In genomic region chr19:53868892-53869804, GRCh38 we compare ENCODE assay signal across 8 cellular contexts. TPM values are rescaled to one million over a fixed set of nuclear protein-coding genes. Genes with fewer than 3 reads are reported as not detected.
DNase-seq lines count a peak whose midpoint lies in the region; ATAC-seq, FAIRE-seq and TF ChIP-seq lines count a peak whose summit lies in the region.

No MANE protein-coding gene starts in this region.

- TF ChIP-seq CTCF in AG04449 (IDR thresholded peaks at IDR 0.05; ENCODE audit: insufficient read depth, low read length, missing control alignments): no peak

- peak; percentile 72 for FAIRE-seq in urothelium cell line (lab: Jason Lieb, UNC)

- peak overlapping the region; percentile 99 for H3K4me3 ChIP-seq in AG04449 (ENCODE audit: low read depth, low read length)

- ATAC-seq in GM18907 (IDR thresholded peaks at IDR 0.05; ENCODE audit: unreplicated experiment) (peak; percentile 41), left ventricle myocardium superior (peak; percentile 69)

- DNase-seq in AG04449 (ENCODE audit: low read depth, low spot score) (peak; percentile 44), HUDEP-2 (lab: John Stamatoyannopoulos, UW; ENCODE audit: unreplicated experiment in 76 of 76) (peak in 75 of 76 experiments; percentile 57 to 98 (median 92)), T-helper 2 cell (peak; percentile 60 to 94 (median 88)), amygdala (lab: John Stamatoyannopoulos, UW) (peak in 47 of 56 donors; percentile 10 to 81 (median 59)), left ventricle myocardium superior (peak; percentile 96), pulmonary artery endothelial cell (ENCODE audit: low read depth, low spot score) (peak; percentile 64), urothelium cell line (ENCODE audit: low spot score) (peak; percentile 83)

- POLR2A ChIA-PET in AG04449 (lab: Yijun Ruan, JAX): interaction anchor here (2.1 to 2.6 kb wide), 2 partner anchors 7 to 20 kb away, joined by 8 to 16 read pairs; no protein-coding TSS in a partner anchor

- CTCF ChIA-PET in AG04449 (lab: Yijun Ruan, JAX): interaction anchor here (0.9 to 2.1 kb wide), 2 partner anchors 10 to 155 kb away, joined by 3 to 6 read pairs; no protein-coding TSS in a partner anchor

- intact Hi-C loops in left ventricle myocardium superior (cut with micrococcal nuclease): no loop called here

RNA-seq across cellular contexts. Expression of gene MYADM, which starts 1.5 kb away (rescaled TPM):
- total RNA-seq in left ventricle myocardium superior (112 TPM), pulmonary artery endothelial cell (9.8 and 11.0 TPM in 2 replicates)

RNA-seq across cellular contexts. Expression of gene PRKCG, which starts 12.8 kb away (rescaled TPM):
- not detected for total RNA-seq in left ventricle myocardium superior
- total RNA-seq in pulmonary artery endothelial cell: 0.14 TPM in 1 of 2 replicates, not detected in the other

RNA-seq across cellular contexts. Expression of gene CACNG7, which starts 39.9 kb away (rescaled TPM):
- not detected for total RNA-seq in left ventricle myocardium superior
- 0.04 and 0.13 TPM in 2 replicates for total RNA-seq in pulmonary artery endothelial cell

RNA-seq across cellular contexts. Expression of gene NLRP12, which starts 45.0 kb away (rescaled TPM):
- total RNA-seq in left ventricle myocardium superior: 0.22 TPM
- total RNA-seq in pulmonary artery endothelial cell: 0.04 and 0.13 TPM in 2 replicates

Comparison
In these comparisons a context has a peak if more than half of its experiments do, and no peak if none do; other contexts are left out.
1. Peak in every context shown above with its lines: DNase-seq, ATAC-seq and H3K4me3 ChIP-seq.
2. DNase-seq: peak in every context shown above with its lines; median percentile 96 in left ventricle myocardium superior; 92 in HUDEP-2; 88 in T-helper 2 cell; 83 in urothelium cell line; 64 in pulmonary artery endothelial cell; 59 in amygdala; 44 in AG04449.